In genomic region chr3:53259427-53260259, GRCh38 we compare ENCODE assay signal across 13 cellular contexts. TPM values are rescaled to one million over a fixed set of nuclear protein-coding genes. Genes with fewer than 3 reads are reported as not detected.
DNase-seq lines count a peak whose midpoint lies in the region; ATAC-seq, FAIRE-seq and TF ChIP-seq lines count a peak whose summit lies in the region.
"Had no signal": no experiment of that assay in that cellular context is flagged by ENCODE, and none has a peak within 500 bp of the region (broad histone marks: within the 10 kb centered on the region; RNA-seq: fewer than 3 reads in every experiment).

No MANE protein-coding gene starts in this region.

- no peak overlapping the region for H3K4me3 ChIP-seq in HFF-Myc (replicated peaks; ENCODE audit: low read depth, low read length)
- no peak overlapping the region for H3K4me3 ChIP-seq in K562
- H3K4me3 ChIP-seq in iPS-15b (ENCODE audit: low read depth, low read length) = no peak overlapping the region
- H3K4me3 ChIP-seq in subcutaneous abdominal adipose tissue (ENCODE audit: low read depth in 1 of 5, low read length in 5 of 5) = peak overlapping the region in 1 of 5 donors; percentile 45

- no peaks in the 10 kb centered on the region for H3K9me3 Mint-ChIP-seq in activated CD8-positive, alpha-beta T cell treated with anti-CD3 and anti-CD28 coated beads, Interleukin-2, amount 10 ng/mL, durations not matched to agents 7 days and 5 days (ENCODE audit: insufficient read depth)
- H3K9me3 Mint-ChIP-seq: activated naive CD4-positive, alpha-beta T cell treated with anti-CD3 and anti-CD28 coated beads, Interleukin-2, amount 10 ng/mL, durations not matched to agents 7 days and 5 days; CD4-positive, alpha-beta T cell; stimulated activated naive CD8-positive, alpha-beta T cell treated with anti-CD3 and anti-CD28 coated beads, Interleukin-15, Interleukin-2, amounts not matched to agents 100 ng/mL and 50 ng/mL, for 24 hours had no signal

- intact Hi-C loops in K562 (cut with micrococcal nuclease) = no loop called here

- in situ Hi-C loops in K562 (cut with MboI) = no loop called here

- H3K9me3 ChIP-seq in K562 (replicated peaks; ENCODE audit: control insufficient read depth, insufficient read depth, low read depth, low read length) (no peaks in the 10 kb centered on the region), iPS-15b (ENCODE audit: control insufficient read depth, insufficient read depth, low read length) (no peaks in the 10 kb centered on the region), subcutaneous abdominal adipose tissue (ENCODE audit: control insufficient read depth in 5 of 5, low read length in 5 of 5) (no peaks in the 10 kb centered on the region)

- H3K9ac ChIP-seq in K562 (ENCODE audit: insufficient read depth in 1 of 2, low read depth in 2 of 2, low read length in 2 of 2) (peak overlapping the region in 1 of 2 experiments; percentile 17; a peak in 1 of 4 replicates), iPS-15b (ENCODE audit: low read depth, low read length) (peak overlapping the region; percentile 32), subcutaneous abdominal adipose tissue (ENCODE audit: low read length in 5 of 5) (no peak overlapping the region)

- peak; percentile 54 for DNase-seq in HFF-Myc (ENCODE audit: extremely low read depth, low read depth)
- no peak for DNase-seq in K562 (ENCODE audit: extremely low read depth in 1 of 4, low spot score in 3 of 4)
- DNase-seq in COLO668 (lab: John Stamatoyannopoulos, UW; ENCODE audit: unreplicated experiment) = no peak
- no peak for DNase-seq in SKM-1 (lab: John Stamatoyannopoulos, UW; ENCODE audit: unreplicated experiment)
- no peak for DNase-seq in activated CD8-positive, alpha-beta T cell treated with anti-CD3 and anti-CD28 coated beads, Interleukin-2, amount 10 ng/mL, durations not matched to agents 7 days and 5 days
- no peak for DNase-seq in SHP77 treated with DMSO at 0.1 percent for 48 hours (lab: John Stamatoyannopoulos, UW)
- DNase-seq: activated naive CD4-positive, alpha-beta T cell treated with anti-CD3 and anti-CD28 coated beads, Interleukin-2, amount 10 ng/mL, durations not matched to agents 7 days and 5 days; CD4-positive, alpha-beta T cell; HCEC 1CT; stimulated activated CD4-positive, alpha-beta T cell treated with anti-CD3 and anti-CD28 coated beads, Interleukin-4, amount 100 ng/mL, for 1 hour had no signal

- H3K4me2 ChIP-seq in K562 (ENCODE audit: insufficient read depth, low read length) = no peak overlapping the region

- peaks cover 2% of the 10 kb centered on the region for H3K9me1 ChIP-seq in K562 (ENCODE audit: control insufficient read depth, insufficient read depth, low read length)

- ATAC-seq in K562 = no peak
- no peak for ATAC-seq in activated CD8-positive, alpha-beta T cell treated with anti-CD3 and anti-CD28 coated beads, Interleukin-2, amount 10 ng/mL, durations not matched to agents 7 days and 5 days

- POLR2A ChIA-PET in K562 (lab: Yijun Ruan, JAX) = interaction anchor here (1.2 kb wide), 1 partner anchor 10 kb away, joined by 3 read pairs; no protein-coding TSS in a partner anchor
- POLR2A ChIA-PET in activated CD8-positive, alpha-beta T cell treated with anti-CD3 and anti-CD28 coated beads, Interleukin-2, amount 10 ng/mL, durations not matched to agents 7 days and 5 days (lab: Charles Lee) = interaction anchor here (1.3 kb wide), 1 partner anchor 15 kb away, joined by 4 read pairs; no protein-coding TSS in a partner anchor

- WGBS in K562 (ENCODE audit: insufficient coverage, low coverage, missing lambda C conversion rate) = 66% methylated on average over 8 of the region's 9 CpGs

- peaks cover 12% of the 10 kb centered on the region for H3K4me1 Mint-ChIP-seq in activated CD8-positive, alpha-beta T cell treated with anti-CD3 and anti-CD28 coated beads, Interleukin-2, amount 10 ng/mL, durations not matched to agents 7 days and 5 days (ENCODE audit: low read depth)

- TF ChIP-seq POLR2A in K562 (conservative IDR thresholded peaks at IDR 0.05) = no peak

- H3K4me3 Mint-ChIP-seq in activated CD8-positive, alpha-beta T cell treated with anti-CD3 and anti-CD28 coated beads, Interleukin-2, amount 10 ng/mL, durations not matched to agents 7 days and 5 days = no peak overlapping the region
- H3K4me3 Mint-ChIP-seq: activated naive CD4-positive, alpha-beta T cell treated with anti-CD3 and anti-CD28 coated beads, Interleukin-2, amount 10 ng/mL, durations not matched to agents 7 days and 5 days; CD4-positive, alpha-beta T cell; stimulated activated naive CD8-positive, alpha-beta T cell treated with anti-CD3 and anti-CD28 coated beads, Interleukin-15, Interleukin-2, amounts not matched to agents 100 ng/mL and 50 ng/mL, for 24 hours had no signal

- peaks cover 6% of the 10 kb centered on the region for H3K27me3 Mint-ChIP-seq in activated CD8-positive, alpha-beta T cell treated with anti-CD3 and anti-CD28 coated beads, Interleukin-2, amount 10 ng/mL, durations not matched to agents 7 days and 5 days (ENCODE audit: low read depth)
- H3K27me3 Mint-ChIP-seq: CD4-positive, alpha-beta T cell; stimulated activated naive CD8-positive, alpha-beta T cell treated with anti-CD3 and anti-CD28 coated beads, Interleukin-15, Interleukin-2, amounts not matched to agents 100 ng/mL and 50 ng/mL, for 24 hours had no signal

- H4K20me1 ChIP-seq in K562 (replicated peaks; ENCODE audit: control insufficient read depth, insufficient read depth, low read length) = peaks cover 3% of the 10 kb centered on the region; the same call in 1 of the 2 replicates

- H3K27ac Mint-ChIP-seq in activated CD8-positive, alpha-beta T cell treated with anti-CD3 and anti-CD28 coated beads, Interleukin-2, amount 10 ng/mL, durations not matched to agents 7 days and 5 days = no peak overlapping the region
- H3K27ac Mint-ChIP-seq: activated naive CD4-positive, alpha-beta T cell treated with anti-CD3 and anti-CD28 coated beads, Interleukin-2, amount 10 ng/mL, durations not matched to agents 7 days and 5 days; CD4-positive, alpha-beta T cell; stimulated activated naive CD8-positive, alpha-beta T cell treated with anti-CD3 and anti-CD28 coated beads, Interleukin-15, Interleukin-2, amounts not matched to agents 100 ng/mL and 50 ng/mL, for 24 hours had no signal

- H3K4me1 ChIP-seq in K562 (replicated peaks in 1 of 2; ENCODE audit: control insufficient read depth in 2 of 2, insufficient read depth in 2 of 2, low read length in 2 of 2) (peaks cover 12 to 19% of the 10 kb centered on the region in 2 experiments; a peak in 4 of 5 replicates), iPS-15b (ENCODE audit: control insufficient read depth, insufficient read depth, low read length) (peaks cover 21% of the 10 kb centered on the region), subcutaneous abdominal adipose tissue (ENCODE audit: control insufficient read depth in 5 of 5, insufficient read depth in 5 of 5, low read length in 5 of 5) (peaks cover 7 to 46% (median 35%) of the 10 kb centered on the region in 5 donors)

- no peak for TF ChIP-seq EP300 in K562 (IDR thresholded peaks at IDR 0.05; ENCODE audit: low read length)

- H3K36me3 ChIP-seq in K562 (ENCODE audit: control insufficient read depth, insufficient read depth, low read length) = peaks cover under 1% of the 10 kb centered on the region; the same call in 1 of the 3 replicates
- H3K36me3 ChIP-seq in iPS-15b (ENCODE audit: control insufficient read depth, insufficient read depth, low read length) = peaks cover 5% of the 10 kb centered on the region
- H3K36me3 ChIP-seq in subcutaneous abdominal adipose tissue (ENCODE audit: control insufficient read depth in 5 of 5, insufficient read depth in 5 of 5, low read length in 5 of 5) = no peaks in the 10 kb centered on the region

- BruUV-seq in K562 (replicated peaks; lab: Mats Ljungman, UMichigan) = no TSS peak

- TF ChIP-seq CTCF in HFF-Myc (IDR thresholded peaks at IDR 0.05; ENCODE audit: low read depth, low read length, missing control alignments) (no peak), K562 (IDR thresholded peaks at IDR 0.05 in 2 of 3, conservative IDR thresholded peaks at IDR 0.05 in 1 of 3; ENCODE audit: insufficient read depth in 2 of 3, low read depth in 1 of 3, low read length in 3 of 3) (no peak)

- CTCF ChIA-PET in K562 (lab: Yijun Ruan, JAX; ENCODE audit: low intra/inter-chr PET ratio) = no interaction called here
- CTCF ChIA-PET in activated CD8-positive, alpha-beta T cell treated with anti-CD3 and anti-CD28 coated beads, Interleukin-2, amount 10 ng/mL, durations not matched to agents 7 days and 5 days (lab: Charles Lee) = interaction anchor here (0.6 to 1.5 kb wide), 3 partner anchors 145 to 379 kb away, joined by 3 to 5 read pairs (median 3); no protein-coding TSS in a partner anchor

- FAIRE-seq in K562 (lab: Jason Lieb, UNC) = no peak

- H2AFZ ChIP-seq in K562 (ENCODE audit: low read depth, low read length) = peak overlapping the region; percentile 81

- no peaks in the 10 kb centered on the region for H3K36me3 Mint-ChIP-seq in activated CD8-positive, alpha-beta T cell treated with anti-CD3 and anti-CD28 coated beads, Interleukin-2, amount 10 ng/mL, durations not matched to agents 7 days and 5 days (ENCODE audit: low read depth)

- no peaks in the 10 kb centered on the region for H3K27me3 ChIP-seq in K562 (ENCODE audit: control insufficient read depth in 2 of 2, insufficient read depth in 2 of 2, low read length in 2 of 2)
- no peaks in the 10 kb centered on the region for H3K27me3 ChIP-seq in iPS-15b (ENCODE audit: control insufficient read depth, insufficient read depth, low read length)
- H3K27me3 ChIP-seq in subcutaneous abdominal adipose tissue (ENCODE audit: control insufficient read depth in 5 of 5, insufficient read depth in 4 of 5, low read length in 5 of 5) = no peaks in the 10 kb centered on the region

- peaks cover 14% of the 10 kb centered on the region for H3K79me2 ChIP-seq in K562 (ENCODE audit: control insufficient read depth, insufficient read depth, low read length)

- H3K27ac ChIP-seq in K562 (ENCODE audit: extremely low read depth, low read depth, low read length) (no peak overlapping the region), subcutaneous abdominal adipose tissue (ENCODE audit: low read depth, low read length) (peak overlapping the region; percentile 50)

- no peak for TF ChIP-seq RAD21 in K562 (CRISPR knock-in tag; conservative IDR thresholded peaks at IDR 0.05 in 1 of 2, IDR thresholded peaks at IDR 0.05 in 1 of 2)

RNA-seq across cellular contexts. Expression of gene TKT, which starts 3.8 kb away (rescaled TPM):
- 73.0 and 172 TPM in 2 replicates for total RNA-seq in K562 (2011; cell fraction: chromatin; rRNA removed; ENCODE audit: low replicate concordance)
- 134 and 158 TPM in 2 replicates for total RNA-seq in K562 (2011; cell fraction: nucleolus; rRNA removed)
- 104 and 119 TPM in 2 replicates for total RNA-seq in K562 (2011; cell fraction: nucleoplasm; rRNA removed)
- 288 and 355 TPM in 2 replicates for total RNA-seq in K562 (2014; rRNA removed)
- 88.1 and 108 TPM in 2 replicates for total RNA-seq in K562 (2014; rRNA removed; fragmentation: Illumina TruSeq; extraction: Trizol)
- total RNA-seq in K562 (2015; rRNA removed; fragmentation: Illumina TruSeq; extraction: Trizol) = 187 and 191 TPM in 2 replicates
- total RNA-seq in K562 (2021) = 401 and 410 TPM in 2 replicates
- polyA plus RNA-seq in K562 (2011; rRNA removed) = 70.1 and 173 TPM in 2 replicates
- polyA plus RNA-seq in K562 (2011; cell fraction: cytosol; rRNA removed) = 89.6 and 124 TPM in 2 replicates
- 101 and 154 TPM in 2 replicates for polyA plus RNA-seq in K562 (2011; cell fraction: nucleus; rRNA removed)
- polyA plus RNA-seq in K562 (2012) = 282 and 441 TPM in 2 replicates
- 250 and 316 TPM in 2 replicates for polyA plus RNA-seq in K562 (2014; fragmentation: Illumina TruSeq; extraction: Trizol)
- 100 to 1,000 TPM in 1 of 2 experiments, 10 to 100 TPM in 1; 58.1 to 107 TPM for polyA plus RNA-seq in K562 (2014; fragmentation: Nextera tagmentation; extraction: Ambion mirVana)
- polyA plus RNA-seq in K562 (2014; rRNA removed) = 226 and 263 TPM in 2 replicates
- polyA minus RNA-seq in K562 (2011; rRNA and poly(A)+ RNA removed) = 52.4 and 66.2 TPM in 2 replicates
- 125 and 206 TPM in 2 replicates for polyA minus RNA-seq in K562 (2011; cell fraction: cytosol; rRNA and poly(A)+ RNA removed)
- polyA minus RNA-seq in K562 (2011; cell fraction: nucleus; rRNA and poly(A)+ RNA removed) = 45.1 and 56.1 TPM in 2 replicates
- total RNA-seq in activated CD8-positive, alpha-beta T cell treated with anti-CD3 and anti-CD28 coated beads, Interleukin-2, amount 10 ng/mL, durations not matched to agents 7 days and 5 days = 100 to 1,000 TPM; 315 to 323 TPM
